In genomic region chr22:49934891-49935557, GRCh38 we compare ENCODE assay signal across 8 cellular contexts. TPM values are rescaled to one million over a fixed set of nuclear protein-coding genes. Genes with fewer than 3 reads are reported as not detected.
DNase-seq lines count a peak whose midpoint lies in the region; ATAC-seq and TF ChIP-seq lines count a peak whose summit lies in the region.

No MANE protein-coding gene starts in this region.

- POLR2A ChIA-PET in activated CD4-positive, alpha-beta T cell treated with anti-CD3 and anti-CD28 coated beads for 36 hours (lab: Charles Lee), result no interaction called here

- ATAC-seq in activated CD4-positive, alpha-beta T cell treated with anti-CD3 and anti-CD28 coated beads for 36 hours, result peak; percentile 1
- ATAC-seq in GM19023 (IDR thresholded peaks at IDR 0.05; ENCODE audit: unreplicated experiment) (no peak), HG03159 (IDR thresholded peaks at IDR 0.05; ENCODE audit: unreplicated experiment) (no peak)

- H3K4me3 ChIP-seq in Karpas-422 (ENCODE audit: low read length) (no peak overlapping the region), colonic mucosa (peak overlapping the region; percentile 39), lower leg skin (ENCODE audit: low read depth, poor library complexity, severe bottlenecking) (peak overlapping the region; percentile 28)

- H3K27me3 ChIP-seq in Karpas-422 (ENCODE audit: low read length), result no peaks in the 10 kb centered on the region
- H3K27me3 ChIP-seq in colonic mucosa, result no peaks in the 10 kb centered on the region

- WGBS in lower leg skin, 2 donors, result 2 to 16% methylated on average over 9 to 18 of the region's 56 CpGs

- peaks cover 3% of the 10 kb centered on the region; the same call in 1 of the 2 replicates for H4K20me1 ChIP-seq in Karpas-422 (ENCODE audit: insufficient read depth, low read depth, low read length)

- H3K36me3 ChIP-seq in Karpas-422 (ENCODE audit: insufficient read depth, low read length), result no peaks in the 10 kb centered on the region
- no peaks in the 10 kb centered on the region for H3K36me3 ChIP-seq in colonic mucosa

- H3K27ac ChIP-seq in Karpas-422 (ENCODE audit: low read length) (no peak overlapping the region), colonic mucosa (peak overlapping the region; percentile 86)

- H2AFZ ChIP-seq in Karpas-422 (ENCODE audit: low read length), result no peak overlapping the region

- peaks cover 3% of the 10 kb centered on the region for H3K36me3 Mint-ChIP-seq in activated CD4-positive, alpha-beta T cell treated with anti-CD3 and anti-CD28 coated beads for 36 hours (ENCODE audit: low read depth)

- no peak overlapping the region for H3K9ac ChIP-seq in Karpas-422 (ENCODE audit: low read length)
- peak overlapping the region; percentile 51 to 83 for H3K9ac ChIP-seq in colonic mucosa (ENCODE audit: low read depth in 2 of 2, low read length in 2 of 2)

- peak overlapping the region; percentile 75 for H3K27ac Mint-ChIP-seq in activated CD4-positive, alpha-beta T cell treated with anti-CD3 and anti-CD28 coated beads for 36 hours

- H3K9me3 ChIP-seq in Karpas-422 (ENCODE audit: low read length) (no peaks in the 10 kb centered on the region), colonic mucosa (no peaks in the 10 kb centered on the region)

- H3K4me2 ChIP-seq in Karpas-422 (ENCODE audit: low read depth, low read length, poor library complexity, severe bottlenecking), result no peak overlapping the region

- H3K4me1 Mint-ChIP-seq in activated CD4-positive, alpha-beta T cell treated with anti-CD3 and anti-CD28 coated beads for 36 hours, result peaks cover 54% of the 10 kb centered on the region

- no peaks in the 10 kb centered on the region for H3K27me3 Mint-ChIP-seq in activated CD4-positive, alpha-beta T cell treated with anti-CD3 and anti-CD28 coated beads for 36 hours

- CTCF ChIA-PET in activated CD4-positive, alpha-beta T cell treated with anti-CD3 and anti-CD28 coated beads for 36 hours (lab: Charles Lee), result no interaction called here

- TF ChIP-seq CTCF in colonic mucosa (IDR thresholded peaks at IDR 0.05), result no peak
- no peak for TF ChIP-seq CTCF in lower leg skin (IDR thresholded peaks at IDR 0.05)

- no peaks in the 10 kb centered on the region for H3K9me2 ChIP-seq in Karpas-422 (replicated peaks; ENCODE audit: insufficient read depth, low read length)

- DNase-seq in Ammon's horn (ENCODE audit: low spot score), result peak; percentile 60
- peak; percentile 62 for DNase-seq in Karpas-422
- peak; percentile 97 for DNase-seq in activated CD4-positive, alpha-beta T cell treated with anti-CD3 and anti-CD28 coated beads for 36 hours
- DNase-seq in colonic mucosa, result peak; percentile 90
- DNase-seq in lower leg skin (ENCODE audit: low spot score in 2 of 2), result peak; percentile 79 to 96
- DNase-seq in stimulated activated CD8-positive, alpha-beta memory T cell treated with anti-CD3 and anti-CD28 coated beads, Interleukin-15, amount 100 ng/mL, for 24 hours (ENCODE audit: low read depth), result peak; percentile 81

- TF ChIP-seq POLR2A in lower leg skin (IDR thresholded peaks at IDR 0.05), result no peak

- H3K4me1 ChIP-seq in Karpas-422 (ENCODE audit: low read length) (peaks cover 15% of the 10 kb centered on the region), colonic mucosa (peaks cover 23% of the 10 kb centered on the region)

- intact Hi-C loops in activated CD4-positive, alpha-beta T cell treated with anti-CD3 and anti-CD28 coated beads for 36 hours (cut with DNase I, micrococcal nuclease), result loop anchor here in 1 of 2 experiments (5.0 to 10.0 kb wide), 2 partner anchors 82 to 260 kb away; no protein-coding TSS in a partner anchor
- intact Hi-C loops in colonic mucosa (cut with DNase I) (no loop called here), lower leg skin (cut with DNase I; ENCODE audit: low total_unique reads) (loop anchor here (10.0 kb wide), 1 partner anchor 250 kb away; the partner anchor contains the start of gene TRABD)

- H3K79me2 ChIP-seq in Karpas-422 (ENCODE audit: low read length), result no peaks in the 10 kb centered on the region

- H3K9me3 Mint-ChIP-seq in activated CD4-positive, alpha-beta T cell treated with anti-CD3 and anti-CD28 coated beads for 36 hours (ENCODE audit: low read depth), result no peaks in the 10 kb centered on the region

- peak overlapping the region; percentile 66 for H3K4me3 Mint-ChIP-seq in activated CD4-positive, alpha-beta T cell treated with anti-CD3 and anti-CD28 coated beads for 36 hours

RNA-seq across cellular contexts. Expression of gene CRELD2, which starts 16.6 kb away (rescaled TPM):
- total RNA-seq in Karpas-422 (2014; rRNA removed; shearing (Covaris generic); ENCODE audit: low replicate concordance), result 12.7 and 34.2 TPM in 2 replicates
- 10 to 100 TPM; 15.2 to 16.4 TPM for total RNA-seq in activated CD4-positive, alpha-beta T cell treated with anti-CD3 and anti-CD28 coated beads for 36 hours
- 100 to 1,000 TPM in 1 of 2 donors, 10 to 100 TPM in 1; 43.6 to 133 TPM for total RNA-seq in colonic mucosa
- total RNA-seq in lower leg skin, result 10 to 100 TPM in 3 of 4 donors, 1 to 10 TPM in 1; 9.1 to 28.0 (median 18.0) TPM

RNA-seq across cellular contexts. Expression of gene ALG12, which starts 16.8 kb away (rescaled TPM):
- total RNA-seq in Karpas-422 (2014; rRNA removed; shearing (Covaris generic); ENCODE audit: low replicate concordance), result 4.7 and 4.8 TPM in 2 replicates
- total RNA-seq in activated CD4-positive, alpha-beta T cell treated with anti-CD3 and anti-CD28 coated beads for 36 hours, result 10 to 100 TPM; 13.6 to 13.7 TPM
- total RNA-seq in colonic mucosa (10 to 100 TPM; 17.8 to 43.5 TPM), lower leg skin (10 to 100 TPM in 3 of 4 donors, 1 to 10 TPM in 1; 7.5 to 25.6 (median 16.1) TPM)

RNA-seq across cellular contexts. Expression of gene PIM3, which starts 25.5 kb away (rescaled TPM):
- 15.4 and 41.1 TPM in 2 replicates for total RNA-seq in Karpas-422 (2014; rRNA removed; shearing (Covaris generic); ENCODE audit: low replicate concordance)
- 100 to 1,000 TPM; 127 to 165 TPM for total RNA-seq in activated CD4-positive, alpha-beta T cell treated with anti-CD3 and anti-CD28 coated beads for 36 hours
- total RNA-seq in colonic mucosa, result 10 to 100 TPM; 65.6 to 74.4 TPM
- 100 to 1,000 TPM; 149 to 181 (median 163) TPM for total RNA-seq in lower leg skin
